In the genomic region with DNA sequence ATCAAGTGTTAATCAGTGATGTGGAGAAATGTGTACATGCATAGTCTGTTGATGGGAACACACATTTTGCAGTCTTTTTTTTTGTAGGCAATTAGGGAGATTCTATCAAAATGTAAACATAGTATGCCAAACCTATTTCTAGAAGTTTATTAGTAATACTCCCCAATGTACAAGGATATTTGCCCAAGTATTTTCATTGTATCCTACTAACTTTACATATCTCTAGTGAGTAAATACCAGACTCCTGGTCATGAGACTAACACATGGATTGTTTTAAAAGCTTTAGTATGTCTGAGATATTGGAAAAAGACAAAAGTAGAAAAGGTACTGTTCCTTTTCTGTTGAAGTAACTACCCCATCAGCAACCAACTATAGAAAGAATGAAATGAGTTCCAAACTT, we compare ENCODE assay signal across 36 cellular contexts.
"Had no signal": no experiment of that assay in that cellular context is flagged by ENCODE, and none has a peak within 500 bp of the region (broad histone marks: within the 10 kb centered on the region; RNA-seq: fewer than 3 reads in every experiment).

No MANE protein-coding gene starts in this region.

- H3K36me3 ChIP-seq: MG63 had no signal

- H3K27ac ChIP-seq: KMS-11 had no signal

- H3K9me3 ChIP-seq: MG63 had no signal

- DNase-seq: Karpas-422, Kasumi-1, KG1, MG63, MM.1S, MV-4-11, NCI-H1048, NCI-H1092, NCI-H1092 treated with DMSO at 0.1 percent for 48 hours, NCI-H1105, NCI-H1105 treated with DMSO at 0.1 percent for 48 hours, NCI-H1417, NCI-H1417 treated with DMSO at 0.1 percent for 48 hours, NCI-H1436, NCI-H1436 treated with DMSO at 0.1 percent for 48 hours, NCI-H146, NCI-H1694, NCI-H1694 treated with DMSO at 0.1 percent for 48 hours, NCI-H187, NCI-H187 treated with DMSO at 0.1 percent for 48 hours, NCI-H1930, NCI-H2029, NCI-H2029 treated with DMSO at 0.1 percent for 48 hours, NCI-H2081, NCI-H2081 treated with DMSO at 0.1 percent for 48 hours, NCI-H2107, NCI-H2171, NCI-H2171 treated with DMSO at 0.1 percent for 48 hours, NCI-H2227 treated with DMSO at 0.1 percent for 48 hours, NCI-H226, NCI-H345, NCI-H446, NCI-H446 treated with DMSO at 0.1 percent for 48 hours, NCI-H510A, NCI-H510A treated with DMSO at 0.1 percent for 48 hours had no signal

- H3K4me3 ChIP-seq: MG63 had no signal

- H3K27me3 ChIP-seq: MG63 had no signal
